10 cellular contexts compared by ENCODE assay signal in genomic region chr2:112156152-112156986, GRCh38. TPM values are rescaled to one million over a fixed set of nuclear protein-coding genes. Genes with fewer than 3 reads are reported as not detected.
A peak's percentile ranks its signal among the peaks of the same experiment; 100 is the strongest.
DNase-seq lines count a peak whose midpoint lies in the region; ATAC-seq and TF ChIP-seq lines count a peak whose summit lies in the region.
"Had no signal": no experiment of that assay in that cellular context is flagged by ENCODE, and none has a peak within 500 bp of the region (broad histone marks: within the 10 kb centered on the region; RNA-seq: fewer than 3 reads in every experiment).

No MANE protein-coding gene starts in this region.

- H3K27ac Mint-ChIP-seq in neural progenitor cell = peak overlapping the region; percentile 86

- H3K4me1 Mint-ChIP-seq in neural progenitor cell = peaks cover 9% of the 10 kb centered on the region

- intact Hi-C loops in left ventricle myocardium superior (cut with micrococcal nuclease) = no loop called here

- peaks cover 0 to 14% (median 0%) of the 10 kb centered on the region in 11 experiments; a peak in 4 of 22 replicates for H3K27me3 ChIP-seq in BLaER1 treated with 17β-estradiol and CSF1 and Interleukin-3, amounts not matched to agents 10 nM and 100 nM
- H3K27me3 ChIP-seq in neural progenitor cell = no peaks in the 10 kb centered on the region

- H3K4me3 Mint-ChIP-seq in neural progenitor cell = no peak overlapping the region

- H3K4me2 ChIP-seq in BLaER1 treated with 17β-estradiol and CSF1 and Interleukin-3, amounts not matched to agents 10 nM and 100 nM = peak overlapping the region; percentile 71 to 95 (median 87)
- H3K4me2 ChIP-seq in neural progenitor cell = peak overlapping the region; percentile 11

- no peak overlapping the region for H2AFZ ChIP-seq in neural progenitor cell (replicated peaks)

- H3K36me3 Mint-ChIP-seq in neural progenitor cell = peaks cover 21% of the 10 kb centered on the region

- H3K9me3 Mint-ChIP-seq in neural progenitor cell = peaks cover 2% of the 10 kb centered on the region

- DNase-seq in astrocyte of the spinal cord (ENCODE audit: low read depth, low spot score) (peak; percentile 59), neural progenitor cell (ENCODE audit: low spot score) (peak; percentile 60), NCI-H1092 (lab: John Stamatoyannopoulos, UW) (no peak), left ventricle myocardium superior (no peak)
- DNase-seq: OCI-M1 had no signal

- TF ChIP-seq CTCF in astrocyte of the spinal cord (IDR thresholded peaks at IDR 0.05; ENCODE audit: low read depth, low read length) = no peak
- no peak for TF ChIP-seq CTCF in neural progenitor cell (IDR thresholded peaks at IDR 0.05)

- in situ Hi-C loops in astrocyte of the spinal cord (cut with HindIII; ENCODE audit: low sequenced_read_pairs) = no loop called here

- peak overlapping the region in 10 of 11 experiments; percentile 16 to 89 (median 78); a peak in 21 of 22 replicates for H3K27ac ChIP-seq in BLaER1 treated with 17β-estradiol and CSF1 and Interleukin-3, amounts not matched to agents 10 nM and 100 nM
- peak overlapping the region; percentile 64 for H3K27ac ChIP-seq in neural progenitor cell

- peaks cover 3% of the 10 kb centered on the region for H3K27me3 Mint-ChIP-seq in neural progenitor cell (ENCODE audit: insufficient read depth, low read depth)

- peaks cover 0 to 7% (median 0%) of the 10 kb centered on the region in 11 experiments; a peak in 1 of 22 replicates for H3K9me3 ChIP-seq in BLaER1 treated with 17β-estradiol and CSF1 and Interleukin-3, amounts not matched to agents 10 nM and 100 nM (replicated peaks in 1 of 11)
- no peaks in the 10 kb centered on the region for H3K9me3 ChIP-seq in neural progenitor cell (ENCODE audit: low read depth)

- H3F3A ChIP-seq in neural progenitor cell (ENCODE audit: low read depth) = no peaks in the 10 kb centered on the region

- no peaks in the 10 kb centered on the region for H3K36me3 ChIP-seq in BLaER1 treated with 17β-estradiol and CSF1 and Interleukin-3, amounts not matched to agents 10 nM and 100 nM
- H3K36me3 ChIP-seq in neural progenitor cell = no peaks in the 10 kb centered on the region

- H3K4me3 ChIP-seq in BLaER1 treated with 17β-estradiol and CSF1 and Interleukin-3, amounts not matched to agents 10 nM and 100 nM = peak overlapping the region in 9 of 10 experiments; percentile 15 to 50 (median 25); a peak in 10 of 20 replicates
- H3K4me3 ChIP-seq in astrocyte of the spinal cord (ENCODE audit: low read depth, low read length) = no peak overlapping the region
- H3K4me3 ChIP-seq in neural progenitor cell = no peak overlapping the region

- peaks cover 55 to 87% (median 79%) of the 10 kb centered on the region in 10 experiments for H3K4me1 ChIP-seq in BLaER1 treated with 17β-estradiol and CSF1 and Interleukin-3, amounts not matched to agents 10 nM and 100 nM
- peaks cover 8% of the 10 kb centered on the region for H3K4me1 ChIP-seq in neural progenitor cell

- H3K9ac ChIP-seq in BLaER1 treated with 17β-estradiol and CSF1 and Interleukin-3, amounts not matched to agents 10 nM and 100 nM = peak overlapping the region in 9 of 11 experiments; percentile 47 to 78 (median 64); a peak in 18 of 22 replicates
- no peak overlapping the region for H3K9ac ChIP-seq in neural progenitor cell

- no peaks in the 10 kb centered on the region for H4K20me1 ChIP-seq in BLaER1 treated with 17β-estradiol and CSF1 and Interleukin-3, amounts not matched to agents 10 nM and 100 nM
- no peaks in the 10 kb centered on the region for H4K20me1 ChIP-seq in neural progenitor cell (ENCODE audit: low read depth)

- no peaks in the 10 kb centered on the region for H3K79me2 ChIP-seq in neural progenitor cell (ENCODE audit: low read depth)

- ATAC-seq in SK-N-SH treated with all-trans-retinoic acid at 6 μM for 48 hours (peak; percentile 53), left ventricle myocardium superior (no peak), HG02870 (IDR thresholded peaks at IDR 0.05; ENCODE audit: unreplicated experiment) (no peak), GM19035 (IDR thresholded peaks at IDR 0.05; ENCODE audit: unreplicated experiment) (no peak)
- ATAC-seq: right cardiac atrium had no signal

TF ChIP-seq in SK-N-SH treated with all-trans-retinoic acid at 6 μM for 48 hours, 23 proteins besides CTCF, POLR2A, EP300 and RAD21:
- no peak for TF ChIP-seq POU6F1 (CRISPR knock-in tag; IDR thresholded peaks at IDR 0.05; ENCODE audit: borderline replicate concordance, low read depth)
- TF ChIP-seq ZC3H10 (CRISPR knock-in tag; IDR thresholded peaks at IDR 0.05) = no peak
- no peak for TF ChIP-seq ZFP30 (CRISPR knock-in tag; IDR thresholded peaks at IDR 0.05)
- no peak for TF ChIP-seq PPARA (CRISPR knock-in tag; IDR thresholded peaks at IDR 0.05; ENCODE audit: borderline replicate concordance)
- TF ChIP-seq ZNF70 (CRISPR knock-in tag; IDR thresholded peaks at IDR 0.05) = no peak

RNA-seq across cellular contexts. Expression of gene FBLN7, which starts 18.2 kb away (rescaled TPM):
- total RNA-seq in neural progenitor cell (ENCODE audit: low replicate concordance) = 7.8 and 18.4 TPM in 2 replicates
- 0.32 TPM for total RNA-seq in left ventricle myocardium superior

Comparison
In these comparisons a context has a peak if more than half of its experiments do, and no peak if none do; other contexts are left out.
1. H3K4me3 ChIP-seq: peak in BLaER1 treated with 17β-estradiol and CSF1 and Interleukin-3, amounts not matched to agents 10 nM and 100 nM (9 of 10); none in astrocyte of the spinal cord (single experiment) and neural progenitor cell (single experiment).
2. DNase-seq: peak in astrocyte of the spinal cord (single experiment) and neural progenitor cell (single experiment); none in NCI-H1092 (single experiment) and left ventricle myocardium superior (single experiment).